Comparison of ENCODE assay signal across 1 cellular context in the genomic region with DNA sequence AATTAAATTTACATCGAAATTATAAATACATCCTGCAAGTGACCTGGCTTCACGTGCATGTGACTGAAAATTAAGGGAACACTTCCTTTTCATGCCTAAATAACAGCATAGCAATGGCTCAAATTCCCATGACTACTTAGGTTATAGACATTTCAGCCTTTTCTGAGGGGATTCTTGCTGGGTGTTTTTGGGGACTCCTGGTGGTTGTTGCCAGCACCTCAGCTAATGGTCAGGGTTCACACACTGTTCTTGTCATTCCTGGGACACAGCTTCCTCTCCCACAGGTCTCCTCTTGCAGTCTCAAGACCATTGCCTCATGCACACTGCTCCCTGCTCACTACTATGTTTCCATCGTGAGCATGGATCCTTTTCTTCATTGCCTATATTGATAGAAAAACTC.
TF ChIP-seq lines count a peak whose summit lies in the region.

No MANE protein-coding gene starts in this region.

TF ChIP-seq in H1, 55 proteins besides CTCF, POLR2A, EP300 and RAD21:
- TF ChIP-seq ZNF274 (IDR thresholded peaks at IDR 0.05; ENCODE audit: borderline replicate concordance, extremely low read depth, low read length): no peak
- TF ChIP-seq BACH1 (IDR thresholded peaks at IDR 0.05; ENCODE audit: low read length): no peak
- TF ChIP-seq RNF2 (IDR thresholded peaks at IDR 0.05; ENCODE audit: borderline replicate concordance, low read depth, low read length, missing control alignments, poor library complexity, severe bottlenecking): no peak
- no peak for TF ChIP-seq EGR1 (IDR thresholded peaks at IDR 0.05; ENCODE audit: borderline replicate concordance, low read depth, low read length)
- no peak for TF ChIP-seq NRF1 (IDR thresholded peaks at IDR 0.05; ENCODE audit: low read depth, low read length)
- TF ChIP-seq, protein P1, sequence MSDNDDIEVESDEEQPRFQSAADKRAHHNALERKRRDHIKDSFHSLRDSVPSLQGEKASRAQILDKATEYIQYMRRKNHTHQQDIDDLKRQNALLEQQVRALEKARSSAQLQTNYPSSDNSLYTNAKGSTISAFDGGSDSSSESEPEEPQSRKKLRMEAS (IDR thresholded peaks at IDR 0.05): no peak
- TF ChIP-seq, protein P2, sequence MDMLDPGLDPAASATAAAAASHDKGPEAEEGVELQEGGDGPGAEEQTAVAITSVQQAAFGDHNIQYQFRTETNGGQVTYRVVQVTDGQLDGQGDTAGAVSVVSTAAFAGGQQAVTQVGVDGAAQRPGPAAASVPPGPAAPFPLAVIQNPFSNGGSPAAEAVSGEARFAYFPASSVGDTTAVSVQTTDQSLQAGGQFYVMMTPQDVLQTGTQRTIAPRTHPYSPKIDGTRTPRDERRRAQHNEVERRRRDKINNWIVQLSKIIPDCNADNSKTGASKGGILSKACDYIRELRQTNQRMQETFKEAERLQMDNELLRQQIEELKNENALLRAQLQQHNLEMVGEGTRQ (IDR thresholded peaks at IDR 0.05; ENCODE audit: low read length): no peak
- TF ChIP-seq YY1 (IDR thresholded peaks at IDR 0.05; ENCODE audit: low read depth, low read length): no peak
- no peak for TF ChIP-seq JUN (IDR thresholded peaks at IDR 0.05; ENCODE audit: low read depth, low read length)
- TF ChIP-seq, protein P3, sequence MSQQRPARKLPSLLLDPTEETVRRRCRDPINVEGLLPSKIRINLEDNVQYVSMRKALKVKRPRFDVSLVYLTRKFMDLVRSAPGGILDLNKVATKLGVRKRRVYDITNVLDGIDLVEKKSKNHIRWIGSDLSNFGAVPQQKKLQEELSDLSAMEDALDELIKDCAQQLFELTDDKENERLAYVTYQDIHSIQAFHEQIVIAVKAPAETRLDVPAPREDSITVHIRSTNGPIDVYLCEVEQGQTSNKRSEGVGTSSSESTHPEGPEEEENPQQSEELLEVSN (IDR thresholded peaks at IDR 0.05): no peak
- no peak for TF ChIP-seq TEAD4 (IDR thresholded peaks at IDR 0.05; ENCODE audit: low read depth, low read length)
- no peak for TF ChIP-seq CBX5 (IDR thresholded peaks at IDR 0.05; ENCODE audit: low read depth, low read length)
- TF ChIP-seq POLR2AphosphoS5 (IDR thresholded peaks at IDR 0.05; ENCODE audit: low read depth, low read length): no peak
- TF ChIP-seq SAP30 (IDR thresholded peaks at IDR 0.05; ENCODE audit: insufficient read depth, insufficient replicate concordance, low read length): no peak
- TF ChIP-seq RXRA (IDR thresholded peaks at IDR 0.05; ENCODE audit: insufficient read depth, low read depth, low read length): no peak
- TF ChIP-seq ASH2L (IDR thresholded peaks at IDR 0.05; ENCODE audit: low read length): no peak
- no peak for TF ChIP-seq HDAC6 (IDR thresholded peaks at IDR 0.05; ENCODE audit: low read depth, low read length)
- TF ChIP-seq SRF (IDR thresholded peaks at IDR 0.05; ENCODE audit: low read depth, low read length): no peak
- no peak for TF ChIP-seq KDM1A (IDR thresholded peaks at IDR 0.05; ENCODE audit: borderline replicate concordance, low read length)
- no peak for TF ChIP-seq SIN3A (conservative IDR thresholded peaks at IDR 0.05 in 1 of 2, IDR thresholded peaks at IDR 0.05 in 1 of 2; ENCODE audit: low read depth in 1 of 2, low read length in 2 of 2)
